16 cellular contexts compared by ENCODE assay signal in the genomic region with DNA sequence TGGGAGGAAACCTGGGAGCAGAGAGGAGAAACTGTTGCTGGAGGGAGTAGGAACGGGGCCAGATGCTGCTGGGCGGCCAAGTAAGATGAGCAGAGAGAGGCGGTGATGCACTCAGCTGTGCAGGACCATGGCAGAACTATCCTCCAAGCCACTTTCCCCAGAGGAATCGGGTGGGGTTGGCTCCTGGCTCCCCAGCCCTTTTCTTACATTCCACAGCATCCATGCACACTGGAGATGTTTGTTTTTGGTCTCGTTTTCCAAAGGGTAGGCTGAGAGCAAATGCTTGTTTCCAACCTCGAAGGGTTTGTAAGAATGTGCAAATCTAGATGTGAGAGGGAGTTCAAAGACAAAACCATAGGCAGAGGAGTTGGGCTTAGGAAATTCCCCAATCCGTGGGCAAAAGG.
A peak's percentile ranks its signal among the peaks of the same experiment; 100 is the strongest.
DNase-seq lines count a peak whose midpoint lies in the region; ATAC-seq, FAIRE-seq and TF ChIP-seq lines count a peak whose summit lies in the region.
"Had no signal": no experiment of that assay in that cellular context is flagged by ENCODE, and none has a peak within 500 bp of the region (broad histone marks: within the 10 kb centered on the region; RNA-seq: fewer than 3 reads in every experiment).

No MANE protein-coding gene starts in this region.

- no peak overlapping the region for H3K9ac ChIP-seq in HepG2 (ENCODE audit: insufficient read depth, low read depth, low read length)

- no peak overlapping the region for H3K27ac ChIP-seq in HEK293 (ENCODE audit: extremely low read depth, low read depth, low read length)
- H3K27ac ChIP-seq in coronary artery: peak overlapping the region; percentile 4 to 54
- H3K27ac ChIP-seq in HepG2 (ENCODE audit: extremely low read length, insufficient read depth, low read length): no peak overlapping the region
- H3K27ac ChIP-seq: right lobe of liver, RWPE1 had no signal

- no peak overlapping the region for H3K4me3 Mint-ChIP-seq in nephron
- H3K4me3 Mint-ChIP-seq in natural killer cell: no peak overlapping the region
- H3K4me3 Mint-ChIP-seq: activated CD4-positive, alpha-beta T cell treated with anti-CD3 and anti-CD28 coated beads, Interleukin-2, amount 10 ng/mL, durations not matched to agents 7 days and 5 days; CD8-positive, alpha-beta memory T cell; mesothelial cell of epicardium had no signal

- H3K4me1 ChIP-seq in HEK293 (ENCODE audit: control insufficient read depth, insufficient read depth, low read length) (no peaks in the 10 kb centered on the region), HepG2 (ENCODE audit: insufficient read depth, low read length) (peaks cover 58% of the 10 kb centered on the region)

- H3K27me3 ChIP-seq in HepG2 (ENCODE audit: control insufficient read depth in 1 of 2, insufficient read depth in 2 of 2, low read length in 2 of 2): no peaks in the 10 kb centered on the region
- H3K27me3 ChIP-seq: right lobe of liver had no signal

- TF ChIP-seq RAD21 in HepG2 (CRISPR knock-in tag; IDR thresholded peaks at IDR 0.05): no peak

- FAIRE-seq in HepG2 (lab: Jason Lieb, UNC): no peak
- FAIRE-seq: kidney had no signal

- no peaks in the 10 kb centered on the region for H3K9me3 ChIP-seq in HEK293 (ENCODE audit: control insufficient read depth, insufficient read depth, low read depth, low read length)
- no peaks in the 10 kb centered on the region for H3K9me3 ChIP-seq in HepG2 (ENCODE audit: low read length)
- H3K9me3 ChIP-seq: right lobe of liver had no signal

- ATAC-seq in natural killer cell: no peak
- ATAC-seq in HepG2: no peak
- ATAC-seq: right lobe of liver had no signal

- H3K79me2 ChIP-seq in HepG2 (ENCODE audit: insufficient read depth, low read length): no peaks in the 10 kb centered on the region

- peaks cover 0 to 66% of the 10 kb centered on the region in 2 experiments; a peak in 1 of 3 replicates for H3K36me3 ChIP-seq in HEK293 (ENCODE audit: control insufficient read depth in 2 of 2, insufficient read depth in 1 of 2, low read length in 2 of 2)
- H3K36me3 ChIP-seq in HepG2 (replicated peaks in 1 of 2; ENCODE audit: control insufficient read depth in 1 of 2, insufficient read depth in 2 of 2, low read length in 2 of 2): peaks cover 42 to 76% of the 10 kb centered on the region in 2 experiments

- no peak overlapping the region for H3K4me3 ChIP-seq in HEK293 (ENCODE audit: low read depth, low read length)
- H3K4me3 ChIP-seq in coronary artery: no peak overlapping the region
- no peak overlapping the region for H3K4me3 ChIP-seq in HepG2 (replicated peaks in 1 of 3; ENCODE audit: insufficient read depth in 1 of 3, low read depth in 2 of 3, low read length in 3 of 3)
- H3K4me3 ChIP-seq: right lobe of liver had no signal

- H4K20me1 ChIP-seq in HepG2 (ENCODE audit: insufficient read depth, low read length): no peaks in the 10 kb centered on the region

- H3K4me2 ChIP-seq in HepG2 (ENCODE audit: low read depth, low read length): no peak overlapping the region

- H3K36me3 Mint-ChIP-seq in nephron (ENCODE audit: low read depth): peaks cover 81% of the 10 kb centered on the region
- no peaks in the 10 kb centered on the region for H3K36me3 Mint-ChIP-seq in natural killer cell

- peaks cover 39% of the 10 kb centered on the region for H3K4me1 Mint-ChIP-seq in nephron
- peaks cover 33 to 37% of the 10 kb centered on the region in 2 donors for H3K4me1 Mint-ChIP-seq in natural killer cell

- no TSS peak for BruUV-seq in HepG2 (replicated peaks; lab: Mats Ljungman, UMichigan)

- WGBS in HepG2 (ENCODE audit: low lambda C conversion rate): 89% methylated on average over 7 of the region's 7 CpGs

- no peaks in the 10 kb centered on the region for H3K9me3 Mint-ChIP-seq in nephron
- no peaks in the 10 kb centered on the region for H3K9me3 Mint-ChIP-seq in natural killer cell
- H3K9me3 Mint-ChIP-seq: activated CD4-positive, alpha-beta T cell treated with anti-CD3 and anti-CD28 coated beads, Interleukin-2, amount 10 ng/mL, durations not matched to agents 7 days and 5 days; CD8-positive, alpha-beta memory T cell; mesothelial cell of epicardium had no signal

- TF ChIP-seq EP300 in HepG2 (IDR thresholded peaks at IDR 0.05; ENCODE audit: low read depth in 2 of 2, low read length in 2 of 2) (no peak), HepG2 (CRISPR knock-in tag; IDR thresholded peaks at IDR 0.05; ENCODE audit: borderline replicate concordance) (no peak)

- in situ Hi-C loops in HepG2 (cut with HindIII; ENCODE audit: extremely low pct_ligation_motif_present, low pct_unique_long_range_greater_than_20kb): no loop called here

- CTCF ChIA-PET in HEK293 (lab: Yijun Ruan, JAX) (no interaction called here), HepG2 (lab: Yijun Ruan, JAX; ENCODE audit: low intra/inter-chr PET ratio, low total read pairs) (no interaction called here)

- H3K27me3 Mint-ChIP-seq in nephron (ENCODE audit: low read depth) (no peaks in the 10 kb centered on the region), natural killer cell (ENCODE audit: low read depth in 2 of 2) (peaks cover 28 to 45% of the 10 kb centered on the region in 2 donors)

- DNase-seq in coronary artery (ENCODE audit: low spot score) (no peak), NCI-H226 (no peak), natural killer cell (no peak), HUDEP-2 (lab: John Stamatoyannopoulos, UW; ENCODE audit: unreplicated experiment in 76 of 76) (no peak), HepG2 (ENCODE audit: low spot score) (no peak)
- DNase-seq: activated CD4-positive, alpha-beta T cell treated with anti-CD3 and anti-CD28 coated beads, Interleukin-2, amount 10 ng/mL, durations not matched to agents 7 days and 5 days; CD8-positive, alpha-beta memory T cell; HCEC 1CT; kidney; NCI-H187 treated with DMSO at 0.1 percent for 48 hours; NCI-H446; right lobe of liver had no signal

- POLR2A ChIA-PET in HEK293 (lab: Yijun Ruan, JAX): no interaction called here
- POLR2A ChIA-PET in HepG2 (lab: Yijun Ruan, JAX): no interaction called here

- no peak for TF ChIP-seq POLR2A in HepG2 (IDR thresholded peaks at IDR 0.05; ENCODE audit: insufficient read depth in 1 of 2, low read depth in 2 of 2, low read length in 2 of 2)

- intact Hi-C loops in natural killer cell (cut with micrococcal nuclease) (loop anchor here (5.0 kb wide), 1 partner anchor 115 kb away; no protein-coding TSS in a partner anchor), HepG2 (cut with micrococcal nuclease; ENCODE audit: unreplicated experiment) (loop anchor here (5.0 kb wide), 1 partner anchor 65 kb away; no protein-coding TSS in a partner anchor)

- peak overlapping the region in 2 of 3 experiments; percentile 22 to 43 for H3K27ac Mint-ChIP-seq in nephron
- no peak overlapping the region for H3K27ac Mint-ChIP-seq in natural killer cell
- H3K27ac Mint-ChIP-seq: activated CD4-positive, alpha-beta T cell treated with anti-CD3 and anti-CD28 coated beads, Interleukin-2, amount 10 ng/mL, durations not matched to agents 7 days and 5 days; CD8-positive, alpha-beta memory T cell; mesothelial cell of epicardium had no signal

- no peak overlapping the region for H2AFZ ChIP-seq in HepG2 (ENCODE audit: low read length)

- TF ChIP-seq CTCF in HEK293 (tag by site-specific recombination; IDR thresholded peaks at IDR 0.05) (no peak), coronary artery (IDR thresholded peaks at IDR 0.05) (no peak), nephron (IDR thresholded peaks at IDR 0.05; ENCODE audit: unreplicated experiment in 3 of 3) (no peak), natural killer cell (IDR thresholded peaks at IDR 0.05) (no peak), HepG2 (CRISPR knock-in tag; IDR thresholded peaks at IDR 0.05) (no peak)

TF ChIP-seq in HEK293, 187 proteins besides CTCF, POLR2A, EP300 and RAD21:
- no peak for TF ChIP-seq REPIN1 (tag by site-specific recombination; IDR thresholded peaks at IDR 0.05; ENCODE audit: low read depth)
- TF ChIP-seq EGR2 (tag by site-specific recombination; IDR thresholded peaks at IDR 0.05; ENCODE audit: low read depth): 0 out of 2 replicates have a peak, but pooled peaks have one; percentile 16

TF ChIP-seq in HepG2, 621 proteins besides CTCF, POLR2A, EP300 and RAD21 (continues in another document):
- no peak for TF ChIP-seq ZNF180 (CRISPR knock-in tag; IDR thresholded peaks at IDR 0.05; ENCODE audit: borderline replicate concordance, low read depth)
- no peak for TF ChIP-seq ZNF34 (CRISPR knock-in tag; IDR thresholded peaks at IDR 0.05; ENCODE audit: borderline replicate concordance)
- TF ChIP-seq HNRNPLL (IDR thresholded peaks at IDR 0.05; ENCODE audit: low read depth, low read length, poor library complexity, severe bottlenecking): no peak
- TF ChIP-seq ZFP36L1 (CRISPR knock-in tag; IDR thresholded peaks at IDR 0.05): no peak
- TF ChIP-seq, protein P1, sequence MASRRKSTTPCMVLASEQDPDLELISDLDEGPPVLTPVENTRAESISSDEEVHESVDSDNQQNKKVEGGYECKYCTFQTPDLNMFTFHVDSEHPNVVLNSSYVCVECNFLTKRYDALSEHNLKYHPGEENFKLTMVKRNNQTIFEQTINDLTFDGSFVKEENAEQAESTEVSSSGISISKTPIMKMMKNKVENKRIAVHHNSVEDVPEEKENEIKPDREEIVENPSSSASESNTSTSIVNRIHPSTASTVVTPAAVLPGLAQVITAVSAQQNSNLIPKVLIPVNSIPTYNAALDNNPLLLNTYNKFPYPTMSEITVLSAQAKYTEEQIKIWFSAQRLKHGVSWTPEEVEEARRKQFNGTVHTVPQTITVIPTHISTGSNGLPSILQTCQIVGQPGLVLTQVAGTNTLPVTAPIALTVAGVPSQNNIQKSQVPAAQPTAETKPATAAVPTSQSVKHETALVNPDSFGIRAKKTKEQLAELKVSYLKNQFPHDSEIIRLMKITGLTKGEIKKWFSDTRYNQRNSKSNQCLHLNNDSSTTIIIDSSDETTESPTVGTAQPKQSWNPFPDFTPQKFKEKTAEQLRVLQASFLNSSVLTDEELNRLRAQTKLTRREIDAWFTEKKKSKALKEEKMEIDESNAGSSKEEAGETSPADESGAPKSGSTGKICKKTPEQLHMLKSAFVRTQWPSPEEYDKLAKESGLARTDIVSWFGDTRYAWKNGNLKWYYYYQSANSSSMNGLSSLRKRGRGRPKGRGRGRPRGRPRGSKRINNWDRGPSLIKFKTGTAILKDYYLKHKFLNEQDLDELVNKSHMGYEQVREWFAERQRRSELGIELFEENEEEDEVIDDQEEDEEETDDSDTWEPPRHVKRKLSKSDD (CRISPR knock-in tag; IDR thresholded peaks at IDR 0.05; ENCODE audit: low read depth): no peak
- TF ChIP-seq MTF2 (CRISPR knock-in tag; IDR thresholded peaks at IDR 0.05; ENCODE audit: borderline replicate concordance): no peak
- TF ChIP-seq NFKB2 (CRISPR knock-in tag; IDR thresholded peaks at IDR 0.05; ENCODE audit: borderline replicate concordance): no peak
- TF ChIP-seq ZNF251 (CRISPR knock-in tag; IDR thresholded peaks at IDR 0.05): no peak

Comparison
In these comparisons a context has a peak if more than half of its experiments do, and no peak if none do; other contexts are left out.
1. H3K27ac ChIP-seq: peak in coronary artery (2 of 2); none in HEK293 (single experiment) and HepG2 (single experiment).
2. H3K27ac Mint-ChIP-seq: peak in nephron (2 of 3); none in natural killer cell (0 of 2).